Comparison of ENCODE assay signal across 12 cellular contexts in genomic region chr3:25843332-25843731, GRCh38. TPM values are rescaled to one million over a fixed set of nuclear protein-coding genes. Genes with fewer than 3 reads are reported as not detected.
DNase-seq lines count a peak whose midpoint lies in the region; ATAC-seq and TF ChIP-seq lines count a peak whose summit lies in the region.
"Had no signal": no experiment of that assay in that cellular context is flagged by ENCODE, and none has a peak within 500 bp of the region (broad histone marks: within the 10 kb centered on the region; RNA-seq: fewer than 3 reads in every experiment).

No MANE protein-coding gene starts in this region.

- no peak overlapping the region for H3K4me3 Mint-ChIP-seq in nephron
- H3K4me3 Mint-ChIP-seq: CD4-positive, alpha-beta memory T cell had no signal

- ATAC-seq in activated naive CD4-positive, alpha-beta T cell treated with anti-CD3 and anti-CD28 coated beads, Interleukin-2, amount 50 U/mL, for 72 hours = no peak

- no peaks in the 10 kb centered on the region for H3K36me3 Mint-ChIP-seq in nephron (ENCODE audit: low read depth)
- no peaks in the 10 kb centered on the region for H3K36me3 Mint-ChIP-seq in activated naive CD4-positive, alpha-beta T cell treated with anti-CD3 and anti-CD28 coated beads, Interleukin-2, amount 50 U/mL, for 72 hours

- H3K9me3 Mint-ChIP-seq in nephron = peaks cover 2% of the 10 kb centered on the region
- no peaks in the 10 kb centered on the region for H3K9me3 Mint-ChIP-seq in activated naive CD4-positive, alpha-beta T cell treated with anti-CD3 and anti-CD28 coated beads, Interleukin-2, amount 50 U/mL, for 72 hours

- H3K27me3 Mint-ChIP-seq in nephron (ENCODE audit: low read depth) = no peaks in the 10 kb centered on the region

- H3K27ac Mint-ChIP-seq in nephron = no peak overlapping the region
- no peak overlapping the region for H3K27ac Mint-ChIP-seq in activated naive CD4-positive, alpha-beta T cell treated with anti-CD3 and anti-CD28 coated beads, Interleukin-2, amount 50 U/mL, for 72 hours
- H3K27ac Mint-ChIP-seq: CD4-positive, alpha-beta memory T cell had no signal

- TF ChIP-seq CTCF in AG10803 (conservative IDR thresholded peaks at IDR 0.05; ENCODE audit: low read length) (peak; percentile 16; the same call in 1 of the 2 replicates), LNCAP (IDR thresholded peaks at IDR 0.05) (peak; percentile 40), cardiac fibroblast (IDR thresholded peaks at IDR 0.05; ENCODE audit: low read depth, low read length) (peak; percentile 1), nephron (IDR thresholded peaks at IDR 0.05; ENCODE audit: unreplicated experiment in 3 of 3) (peak; percentile 42 to 62 (median 47))

- H3K4me3 ChIP-seq in AG10803 (ENCODE audit: low read length) (no peak overlapping the region), cardiac fibroblast (replicated peaks in 1 of 2; ENCODE audit: low read depth in 2 of 2, low read length in 2 of 2) (no peak overlapping the region)
- H3K4me3 ChIP-seq: adrenal gland, Peyer's patch had no signal

- no peak for DNase-seq in AG10803 (ENCODE audit: low read depth)
- peak in 1 of 2 donors; percentile 44 for DNase-seq in cardiac fibroblast (ENCODE audit: low read depth in 2 of 2)
- no peak for DNase-seq in posterior vena cava (ENCODE audit: low spot score)
- DNase-seq in NCI-H1930 (lab: John Stamatoyannopoulos, UW) = no peak
- no peak for DNase-seq in activated naive CD4-positive, alpha-beta T cell treated with anti-CD3 and anti-CD28 coated beads, Interleukin-2, amount 50 U/mL, for 72 hours (ENCODE audit: low spot score in 2 of 2)
- DNase-seq in ureter (ENCODE audit: low spot score) = no peak
- DNase-seq: adrenal gland; CD4-positive, alpha-beta memory T cell; NCI-H2029 treated with DMSO at 0.1 percent for 48 hours; Peyer's patch had no signal

- H3K4me1 Mint-ChIP-seq in nephron = no peaks in the 10 kb centered on the region
- H3K4me1 Mint-ChIP-seq: CD4-positive, alpha-beta memory T cell had no signal

- intact Hi-C loops in posterior vena cava (cut with DNase I) = loop anchor here in 1 of 2 donors (5.0 kb wide), 1 partner anchor 869 kb away; no protein-coding TSS in a partner anchor

RNA-seq across cellular contexts. Expression of gene OXSM, which starts 53.4 kb away (rescaled TPM):
- total RNA-seq in posterior vena cava (1 to 10 TPM; 5.7 to 6.8 TPM), ureter (10.3 TPM)
- 10 to 100 TPM; 10.0 to 19.3 TPM for total RNA-seq in activated naive CD4-positive, alpha-beta T cell treated with anti-CD3 and anti-CD28 coated beads, Interleukin-2, amount 50 U/mL, for 72 hours
